Comparison of ENCODE assay signal across 30 cellular contexts in genomic region chr13:51837016-51837415, GRCh38. TPM values are rescaled to one million over a fixed set of nuclear protein-coding genes. Genes with fewer than 3 reads are reported as not detected.
"Had no signal": no experiment of that assay in that cellular context is flagged by ENCODE, and none has a peak within 500 bp of the region (broad histone marks: within the 10 kb centered on the region; RNA-seq: fewer than 3 reads in every experiment).

No MANE protein-coding gene starts in this region.

- DNase-seq: activated CD4-positive, alpha-beta memory T cell treated with anti-CD3 and anti-CD28 coated beads, Interleukin-2, amount 10 ng/mL, durations not matched to agents 7 days and 5 days; activated CD4-positive, alpha-beta T cell treated with anti-CD3 and anti-CD28 coated beads for 48 hours; activated CD4-positive, CD25-positive, alpha-beta regulatory T cell; activated CD8-positive, alpha-beta memory T cell treated with anti-CD3 and anti-CD28 coated beads, Interleukin-2, amount 10 ng/mL, durations not matched to agents 7 days and 5 days; activated naive CD4-positive, alpha-beta T cell treated with Interleukin-2 at 50 U/mL for 16 hours; activated T-cell treated with anti-CD3 and anti-CD28 coated beads, Interleukin-2, amount 50 U/mL, for 48 hours; amniotic stem cell; central memory CD4-positive, alpha-beta T cell; effector CD4-positive, alpha-beta T cell; esophagus squamous epithelium; left lung; naive B cell; occipital lobe; stimulated activated CD4-positive, alpha-beta T cell treated with anti-CD3 and anti-CD28 coated beads, Interleukin-15, amount 100 ng/mL, for 24 hours; stimulated activated CD4-positive, alpha-beta T cell treated with anti-CD3 and anti-CD28 coated beads, Interleukin-2, amount 100 ng/mL, for 24 hours; stimulated activated naive CD4-positive, alpha-beta T cell; T-cell; uterus had no signal

- H3K9me3 Mint-ChIP-seq: activated CD4-positive, alpha-beta memory T cell treated with anti-CD3 and anti-CD28 coated beads, Interleukin-2, amount 10 ng/mL, durations not matched to agents 7 days and 5 days; mesothelial cell of epicardium; naive B cell; T-cell had no signal

- H3K4me3 Mint-ChIP-seq: activated CD4-positive, alpha-beta memory T cell treated with anti-CD3 and anti-CD28 coated beads, Interleukin-2, amount 10 ng/mL, durations not matched to agents 7 days and 5 days; activated CD8-positive, alpha-beta memory T cell treated with anti-CD3 and anti-CD28 coated beads, Interleukin-2, amount 10 ng/mL, durations not matched to agents 7 days and 5 days; mesothelial cell of epicardium; naive B cell; T-cell had no signal

- H3K4me1 ChIP-seq: esophagus squamous epithelium, parathyroid adenoma, suprapubic skin, tibial nerve, uterus had no signal

- H3K4me3 ChIP-seq: esophagus squamous epithelium, left lung, right atrium auricular region, smooth muscle cell, suprapubic skin, tibial nerve, uterus had no signal

- H3K27me3 Mint-ChIP-seq: T-cell had no signal

- H3K9me3 ChIP-seq: esophagus squamous epithelium, left lung, right atrium auricular region, suprapubic skin, tibial nerve, uterus had no signal

- H3K36me3 ChIP-seq: esophagus squamous epithelium, left lung, right atrium auricular region, suprapubic skin, tibial nerve, uterus had no signal

- H3K79me2 ChIP-seq: parathyroid adenoma had no signal

- ATAC-seq: activated CD8-positive, alpha-beta memory T cell treated with anti-CD3 and anti-CD28 coated beads, Interleukin-2, amount 10 ng/mL, durations not matched to agents 7 days and 5 days; left lung; T-cell had no signal

- H3K27me3 ChIP-seq: left lung, right atrium auricular region, suprapubic skin, tibial nerve, uterus had no signal

- H3K27ac ChIP-seq: epithelial cell of prostate, esophagus squamous epithelium, parathyroid adenoma, right atrium auricular region, suprapubic skin, tibial nerve, uterus had no signal

- H3K9ac ChIP-seq: parathyroid adenoma had no signal

- H3K4me2 ChIP-seq: smooth muscle cell had no signal

- H3K36me3 Mint-ChIP-seq: activated CD8-positive, alpha-beta memory T cell treated with anti-CD3 and anti-CD28 coated beads, Interleukin-2, amount 10 ng/mL, durations not matched to agents 7 days and 5 days; mesothelial cell of epicardium; naive B cell; T-cell had no signal

- H2AFZ ChIP-seq: parathyroid adenoma had no signal

- H3K27ac Mint-ChIP-seq: activated CD4-positive, alpha-beta memory T cell treated with anti-CD3 and anti-CD28 coated beads, Interleukin-2, amount 10 ng/mL, durations not matched to agents 7 days and 5 days; activated CD8-positive, alpha-beta memory T cell treated with anti-CD3 and anti-CD28 coated beads, Interleukin-2, amount 10 ng/mL, durations not matched to agents 7 days and 5 days; mesothelial cell of epicardium; T-cell had no signal

RNA-seq across cellular contexts. Expression of gene TMEM272, which starts 8.0 kb away (rescaled TPM):
- total RNA-seq: esophagus squamous epithelium, lung microvascular endothelial cell, pulmonary artery endothelial cell, tibial nerve had no signal

RNA-seq across cellular contexts. Expression of gene CCDC70, which starts 24.8 kb away (rescaled TPM):
- total RNA-seq: activated CD4-positive, alpha-beta memory T cell treated with anti-CD3 and anti-CD28 coated beads, Interleukin-2, amount 10 ng/mL, durations not matched to agents 7 days and 5 days; activated CD8-positive, alpha-beta memory T cell treated with anti-CD3 and anti-CD28 coated beads, Interleukin-2, amount 10 ng/mL, durations not matched to agents 7 days and 5 days; esophagus squamous epithelium; frontal cortex; left lung; lung microvascular endothelial cell; mesothelial cell of epicardium; occipital lobe; pulmonary artery endothelial cell; right atrium auricular region; SK-MEL-5; smooth muscle cell; suprapubic skin; T-cell; tibial nerve; uterus had no signal
- polyA plus RNA-seq: neural cell, smooth muscle cell had no signal
